8 cellular contexts compared by ENCODE assay signal in the genomic region with DNA sequence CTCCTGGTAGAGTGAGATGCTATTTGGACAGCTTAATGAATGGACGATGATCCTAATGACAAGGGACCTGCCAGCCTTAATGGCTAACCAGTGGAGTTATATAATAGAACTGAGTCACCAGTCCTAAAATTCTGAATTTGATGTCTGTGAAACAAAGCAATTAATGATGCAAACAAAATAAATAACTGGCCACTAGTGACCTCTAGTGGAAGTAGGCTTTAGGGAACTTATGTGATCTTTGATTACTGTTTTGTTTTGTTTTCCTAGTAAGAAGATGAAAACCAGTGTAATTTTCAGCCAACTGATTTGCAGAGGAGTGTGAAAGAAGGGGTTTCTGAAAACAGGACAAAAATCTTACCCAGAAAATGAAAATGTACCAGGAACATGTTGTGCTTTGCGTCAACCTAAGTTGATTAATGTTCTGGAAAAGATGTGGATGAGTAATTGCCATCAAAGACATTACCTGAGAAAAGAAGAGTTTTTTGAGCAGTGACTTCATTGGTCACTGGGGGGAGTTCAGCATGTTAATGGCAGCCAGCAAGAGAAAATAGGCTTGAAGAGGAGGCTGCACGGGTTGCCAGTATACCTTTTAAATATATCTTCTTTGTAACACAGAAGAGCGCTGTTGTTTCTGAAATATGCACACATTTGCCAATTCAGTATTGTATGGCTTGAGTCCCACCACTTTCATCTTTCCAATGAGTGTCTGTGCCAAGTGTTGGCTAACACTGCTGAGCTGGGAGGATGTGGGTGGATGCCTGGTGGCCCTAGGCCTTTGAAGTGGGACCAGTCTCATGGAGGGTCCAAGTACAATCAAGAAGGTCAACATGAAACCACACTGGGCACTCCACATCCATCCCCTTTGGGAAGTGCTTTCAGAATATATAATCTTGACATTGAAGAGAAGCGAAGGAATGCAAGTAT. TPM values are rescaled to one million over a fixed set of nuclear protein-coding genes. Genes with fewer than 3 reads are reported as not detected.
A peak's percentile ranks its signal among the peaks of the same experiment; 100 is the strongest.
DNase-seq lines count a peak whose midpoint lies in the region; ATAC-seq and TF ChIP-seq lines count a peak whose summit lies in the region.

No MANE protein-coding gene starts in this region.

- peak overlapping the region; percentile 51; the same call in 1 of the 3 replicates for H2BK15ac ChIP-seq in IMR-90 (ENCODE audit: low read depth, low read length)

- dilution Hi-C loops in IMR-90 (cut with HindIII; ENCODE audit: low sequenced_read_pairs, unreplicated experiment), result no loop called here

- peak overlapping the region; percentile 8 for H2AFZ ChIP-seq in IMR-90 (replicated peaks; ENCODE audit: low read length, poor library complexity)

- POLR2A ChIA-PET in IMR-90 (lab: Charles Lee; ENCODE audit: unreplicated experiment), result no interaction called here

- intact Hi-C loops in Calu3 (cut with micrococcal nuclease; ENCODE audit: unreplicated experiment), result loop anchor here (1.0 to 5.0 kb wide), 3 partner anchors 47 to 290 kb away; no protein-coding TSS in a partner anchor
- intact Hi-C loops in IMR-90 (cut with micrococcal nuclease), result loop anchor here (1.0 to 10.0 kb wide), 4 partner anchors 47 to 290 kb away; no protein-coding TSS in a partner anchor
- intact Hi-C loops in prostate gland (cut with DNase I), result loop anchor here (5.0 kb wide), 1 partner anchor 287 kb away; no protein-coding TSS in a partner anchor
- intact Hi-C loops in posterior vena cava (cut with DNase I), result loop anchor here (5.0 to 10.0 kb wide), 2 partner anchors 289 to 292 kb away; no protein-coding TSS in a partner anchor

- H2BK20ac ChIP-seq in IMR-90 (ENCODE audit: low read depth, low read length), result peak overlapping the region; percentile 65

- peak overlapping the region; percentile 71; the same call in 1 of the 2 replicates for H4K5ac ChIP-seq in IMR-90 (ENCODE audit: low read depth, low read length)

- H3K4ac ChIP-seq in IMR-90 (ENCODE audit: low read depth, low read length), result peak overlapping the region; percentile 73

- H2AK9ac ChIP-seq in IMR-90 (replicated peaks; ENCODE audit: low read depth, low read length, poor library complexity), result no peak overlapping the region

- WGBS in IMR-90 (ENCODE audit: extremely low coverage in 2 of 2, insufficient read length in 1 of 2), 2 experiments, result no CpG with 5 or more reads among the region's 5 CpGs
- WGBS in prostate gland, result 48% methylated on average over 5 of the region's 5 CpGs

- H3K9ac ChIP-seq in IMR-90 (ENCODE audit: low read depth, low read length), result no peak overlapping the region

- peak overlapping the region; percentile 64; the same call in 1 of the 2 replicates for H4K91ac ChIP-seq in IMR-90 (ENCODE audit: insufficient read depth, low read depth, low read length)

- BruUV-seq in Calu3 (replicated peaks; lab: Mats Ljungman, UMichigan) (no TSS peak), IMR-90 (replicated peaks; lab: Mats Ljungman, UMichigan) (no TSS peak)

- peak overlapping the region; percentile 83 for H2AK5ac ChIP-seq in IMR-90 (ENCODE audit: low read depth, low read length)

- 0 out of 4 replicates have a peak overlapping the region, but pooled peaks of 1 of the 2 experiments have one; percentile 56 for H4K8ac ChIP-seq in IMR-90 (ENCODE audit: low read depth in 2 of 2, low read length in 2 of 2)

- peak overlapping the region; percentile 22; the same call in 1 of the 2 replicates for H3K14ac ChIP-seq in IMR-90 (replicated peaks; ENCODE audit: low read depth, low read length)

- peak; percentile 68 for TF ChIP-seq RAD21 in IMR-90 (IDR thresholded peaks at IDR 0.05; ENCODE audit: low read length)

- peaks cover 13% of the 10 kb centered on the region for H3K4me1 ChIP-seq in IMR-90 (ENCODE audit: control insufficient read depth, insufficient read depth, low read length)
- no peaks in the 10 kb centered on the region for H3K4me1 ChIP-seq in Peyer's patch
- H3K4me1 ChIP-seq in prostate gland (replicated peaks), result no peaks in the 10 kb centered on the region
- no peaks in the 10 kb centered on the region for H3K4me1 ChIP-seq in HAP-1

- ATAC-seq in IMR-90 (ENCODE audit: low read depth), result peak; percentile 46

- CTCF ChIA-PET in Calu3 (lab: Charles Lee) (interaction anchor here (1.3 to 1.8 kb wide), 1 partner anchor 290 kb away, joined by 4 to 5 read pairs; no protein-coding TSS in a partner anchor), IMR-90 (lab: Yijun Ruan, JAX) (interaction anchor here (0.8 to 1.4 kb wide), 4 partner anchors 22 to 105 kb away, joined by 3 to 4 read pairs (median 3); no protein-coding TSS in a partner anchor)

- peak overlapping the region; percentile 82 for H2BK120ac ChIP-seq in IMR-90 (ENCODE audit: low read depth, low read length)

- H4K20me1 ChIP-seq in IMR-90 (ENCODE audit: insufficient read depth, low read length), result no peaks in the 10 kb centered on the region

- H3K36me3 ChIP-seq in IMR-90 (ENCODE audit: control insufficient read depth, insufficient read depth, low read length), result no peaks in the 10 kb centered on the region
- H3K36me3 ChIP-seq in Peyer's patch, result no peaks in the 10 kb centered on the region
- H3K36me3 ChIP-seq in prostate gland, result no peaks in the 10 kb centered on the region
- H3K36me3 ChIP-seq in HAP-1 (replicated peaks), result no peaks in the 10 kb centered on the region

- H3K56ac ChIP-seq in IMR-90 (ENCODE audit: extremely low read depth, insufficient read depth, low read length), result no peak overlapping the region

- peak overlapping the region; percentile 45 for H2BK5ac ChIP-seq in IMR-90 (ENCODE audit: low read depth, low read length, poor library complexity, severe bottlenecking)

- H3K4me3 Mint-ChIP-seq in Calu3 (ENCODE audit: low read depth, unreplicated experiment), result no peak overlapping the region

- H3K9me1 ChIP-seq in IMR-90 (ENCODE audit: insufficient read depth, low read length), result peaks cover 4% of the 10 kb centered on the region; the same call in 1 of the 2 replicates

- H3K79me1 ChIP-seq in IMR-90 (ENCODE audit: low read depth in 1 of 2, low read length in 2 of 2), result peaks cover 3 to 25% of the 10 kb centered on the region in 2 experiments; a peak in 2 of 4 replicates

- H3K23ac ChIP-seq in IMR-90 (ENCODE audit: low read depth, low read length), result no peak overlapping the region

- TF ChIP-seq POLR2A in IMR-90 (IDR thresholded peaks at IDR 0.05; ENCODE audit: low read depth, low read length) (no peak), Peyer's patch (IDR thresholded peaks at IDR 0.05) (no peak), prostate gland (IDR thresholded peaks at IDR 0.05) (no peak)

- in situ Hi-C loops in IMR-90 (cut with MboI; ENCODE audit: low sequenced_read_pairs), result loop anchor here (5.0 kb wide), 1 partner anchor 287 kb away; no protein-coding TSS in a partner anchor
- in situ Hi-C loops in HAP-1 (cut with MboI; ENCODE audit: low sequenced_read_pairs), result loop anchor here (10.0 kb wide), 1 partner anchor 289 kb away; no protein-coding TSS in a partner anchor

- H3K27me3 ChIP-seq in IMR-90 (ENCODE audit: control insufficient read depth, insufficient read depth, low read length), result no peaks in the 10 kb centered on the region
- no peaks in the 10 kb centered on the region for H3K27me3 ChIP-seq in Peyer's patch
- no peaks in the 10 kb centered on the region for H3K27me3 ChIP-seq in prostate gland (replicated peaks; ENCODE audit: insufficient read depth)
- no peaks in the 10 kb centered on the region for H3K27me3 ChIP-seq in HAP-1 (ENCODE audit: low read depth)

- H3K27ac Mint-ChIP-seq in Calu3 (ENCODE audit: unreplicated experiment), result no peak overlapping the region

- peaks cover 15% of the 10 kb centered on the region for H3K36me3 Mint-ChIP-seq in Calu3 (ENCODE audit: insufficient read depth, unreplicated experiment)

- peaks cover 43% of the 10 kb centered on the region for H3K4me1 Mint-ChIP-seq in Calu3 (ENCODE audit: low read depth, unreplicated experiment)

- H3K27ac ChIP-seq in IMR-90 (ENCODE audit: insufficient read depth, low read length), result no peak overlapping the region
- no peak overlapping the region for H3K27ac ChIP-seq in Peyer's patch
- no peak overlapping the region for H3K27ac ChIP-seq in prostate gland

- H3K4me3 ChIP-seq in IMR-90 (ENCODE audit: insufficient read depth, low read depth, low read length) (no peak overlapping the region), Peyer's patch (no peak overlapping the region), fibroblast of mammary gland (ENCODE audit: control insufficient read depth, low read depth, low read length) (no peak overlapping the region), prostate gland (no peak overlapping the region), HAP-1 (no peak overlapping the region)

- no peaks in the 10 kb centered on the region for H3K27me3 Mint-ChIP-seq in Calu3 (ENCODE audit: unreplicated experiment)

- H3K18ac ChIP-seq in IMR-90 (ENCODE audit: low read depth, low read length), result peak overlapping the region; percentile 66

- no peaks in the 10 kb centered on the region for H3K9me3 ChIP-seq in IMR-90 (ENCODE audit: control insufficient read depth, insufficient read depth, low read length)
- H3K9me3 ChIP-seq in Peyer's patch, result no peaks in the 10 kb centered on the region
- H3K9me3 ChIP-seq in prostate gland, result no peaks in the 10 kb centered on the region
- no peaks in the 10 kb centered on the region for H3K9me3 ChIP-seq in HAP-1

- peak; percentile 62 for TF ChIP-seq CTCF in Calu3 (IDR thresholded peaks at IDR 0.05; ENCODE audit: unreplicated experiment)
- TF ChIP-seq CTCF in IMR-90 (conservative IDR thresholded peaks at IDR 0.05; ENCODE audit: low read depth, low read length), result peak; percentile 80
- TF ChIP-seq CTCF in Peyer's patch (IDR thresholded peaks at IDR 0.05), result peak in 4 of 6 experiments; percentile 33 to 40 (median 39)
- peak; percentile 74 for TF ChIP-seq CTCF in fibroblast of mammary gland (conservative IDR thresholded peaks at IDR 0.05; ENCODE audit: control insufficient read depth, insufficient read depth, low read depth, low read length)
- peak; percentile 31 to 74 (median 68) for TF ChIP-seq CTCF in prostate gland (IDR thresholded peaks at IDR 0.05)

- no peak overlapping the region for H3K4me2 ChIP-seq in IMR-90 (ENCODE audit: low read depth, low read length)

- H3K9me3 Mint-ChIP-seq in Calu3 (ENCODE audit: low read depth, unreplicated experiment), result no peaks in the 10 kb centered on the region

- DNase-seq in Calu3, result peak; percentile 36
- DNase-seq in IMR-90, result peak; percentile 71
- DNase-seq in Peyer's patch, result no peak
- peak; percentile 82 for DNase-seq in fibroblast of mammary gland (ENCODE audit: low read depth)
- no peak for DNase-seq in prostate gland (ENCODE audit: low spot score)
- DNase-seq in posterior vena cava (ENCODE audit: low spot score), result no peak
- DNase-seq in HAP-1 (ENCODE audit: low spot score in 2 of 2), result no peak
- DNase-seq in NCI-H2227 treated with DMSO at 0.1 percent for 48 hours (lab: John Stamatoyannopoulos, UW), result no peak

RNA-seq across cellular contexts. Expression of a gene that starts 9.3 kb away (rescaled TPM):
- total RNA-seq in Calu3 (2022), result 26.0 and 35.1 TPM in 2 replicates
- 99.4 and 130 TPM in 2 replicates for total RNA-seq in IMR-90 (2012; rRNA removed)
- polyA plus RNA-seq in IMR-90 (2012; rRNA removed), result 26.0 and 30.5 TPM in 2 replicates
- polyA plus RNA-seq in IMR-90 (2012; cell fraction: cytosol; rRNA removed), result 6.7 and 7.6 TPM in 2 replicates
- 4.5 and 34.9 TPM in 2 replicates for polyA plus RNA-seq in IMR-90 (2012; cell fraction: nucleus; rRNA removed; ENCODE audit: low replicate concordance)
- total RNA-seq in Peyer's patch, result 1 to 10 TPM in 1 of 4 donors, not detected in 3; 5.8 TPM
- total RNA-seq in prostate gland, result 1 to 10 TPM; 1.4 to 3.4 TPM
- 1 to 10 TPM in 1 of 2 donors, under 1 TPM in 1; 0.24 to 1.7 TPM for total RNA-seq in posterior vena cava

RNA-seq across cellular contexts. Expression of a gene that starts 57.2 kb away (rescaled TPM):
- 1.8 and 2.9 TPM in 2 replicates for total RNA-seq in Calu3 (2022)
- total RNA-seq in IMR-90 (2012; rRNA removed), result 96.7 and 97.9 TPM in 2 replicates
- 117 and 135 TPM in 2 replicates for polyA plus RNA-seq in IMR-90 (2012; rRNA removed)
- polyA plus RNA-seq in IMR-90 (2012; cell fraction: cytosol; rRNA removed), result 92.2 and 182 TPM in 2 replicates
- 66.5 and 87.9 TPM in 2 replicates for polyA plus RNA-seq in IMR-90 (2012; cell fraction: nucleus; rRNA removed; ENCODE audit: low replicate concordance)
- under 1 TPM in 1 of 4 donors, not detected in 3; 0.94 TPM for total RNA-seq in Peyer's patch
- total RNA-seq in prostate gland, result under 1 TPM; 0.55 to 0.97 TPM
- total RNA-seq in posterior vena cava, result 10 to 100 TPM; 12.9 to 84.0 TPM

Comparison
In these comparisons a context has a peak if more than half of its experiments do, and no peak if none do; other contexts are left out.
1. DNase-seq: peak in Calu3 (single experiment), IMR-90 (single experiment) and fibroblast of mammary gland (single experiment); none in Peyer's patch (0 of 3), prostate gland (single experiment), posterior vena cava (single experiment), HAP-1 (0 of 2) and NCI-H2227 treated with DMSO at 0.1 percent for 48 hours (single experiment).
2. Peak in every context shown above with its lines, with median percentiles within 50 percentile points of each other: CTCF ChIP-seq.